In genomic region chr2:19654310-19655090, GRCh38 we compare ENCODE assay signal across 27 cellular contexts.
"Had no signal": no experiment of that assay in that cellular context is flagged by ENCODE, and none has a peak within 500 bp of the region (broad histone marks: within the 10 kb centered on the region; RNA-seq: fewer than 3 reads in every experiment).

No MANE protein-coding gene starts in this region.

- H3K27me3 ChIP-seq: ascending aorta, SJSA1 had no signal

- H3K4me1 ChIP-seq: ascending aorta had no signal

- H3K4me1 Mint-ChIP-seq: activated CD4-positive, alpha-beta T cell treated with anti-CD3 and anti-CD28 coated beads for 36 hours; activated naive CD4-positive, alpha-beta T cell treated with anti-CD3 and anti-CD28 coated beads, Interleukin-2, amount 50 U/mL, for 24 hours; activated naive CD8-positive, alpha-beta T cell treated with anti-CD3 and anti-CD28 coated beads, Interleukin-2, amount 10 ng/mL, durations not matched to agents 7 days and 5 days had no signal

- H3K27me3 Mint-ChIP-seq: activated CD4-positive, alpha-beta memory T cell treated with anti-CD3 and anti-CD28 coated beads for 36 hours; activated naive CD8-positive, alpha-beta T cell treated with anti-CD3 and anti-CD28 coated beads, Interleukin-2, amount 10 ng/mL, durations not matched to agents 7 days and 5 days had no signal

- H3K36me3 ChIP-seq: ascending aorta, SJSA1 had no signal

- H3K36me3 Mint-ChIP-seq: activated CD4-positive, alpha-beta memory T cell treated with anti-CD3 and anti-CD28 coated beads for 36 hours; activated naive CD4-positive, alpha-beta T cell treated with anti-CD3 and anti-CD28 coated beads, Interleukin-2, amount 50 U/mL, for 24 hours; activated naive CD8-positive, alpha-beta T cell treated with anti-CD3 and anti-CD28 coated beads, Interleukin-2, amount 10 ng/mL, durations not matched to agents 7 days and 5 days; WTC11 had no signal

- FAIRE-seq: K562, TTC549 had no signal

- H3K4me3 Mint-ChIP-seq: activated CD4-positive, alpha-beta memory T cell treated with anti-CD3 and anti-CD28 coated beads for 36 hours; activated CD4-positive, alpha-beta T cell treated with anti-CD3 and anti-CD28 coated beads for 36 hours; activated naive CD4-positive, alpha-beta T cell treated with anti-CD3 and anti-CD28 coated beads, Interleukin-2, amount 50 U/mL, for 24 hours; activated naive CD8-positive, alpha-beta T cell treated with anti-CD3 and anti-CD28 coated beads, Interleukin-2, amount 10 ng/mL, durations not matched to agents 7 days and 5 days; T-helper 1 cell treated with Interleukin-12 subunit alpha and Interleukin-12 subunit beta and Interleukin-4 antibody, amounts not matched to agents 30 μg/mL and 1 μg/mL, for 36 hours; T-helper 2 cell treated with Interferon-gamma antibody and Interleukin-4, amounts not matched to agents 5 μg/mL and 100 μg/mL, for 36 hours; WTC11 had no signal

- H3K9me3 Mint-ChIP-seq: activated CD4-positive, alpha-beta memory T cell treated with anti-CD3 and anti-CD28 coated beads for 36 hours; activated naive CD4-positive, alpha-beta T cell treated with anti-CD3 and anti-CD28 coated beads, Interleukin-2, amount 50 U/mL, for 24 hours; activated naive CD8-positive, alpha-beta T cell treated with anti-CD3 and anti-CD28 coated beads, Interleukin-2, amount 10 ng/mL, durations not matched to agents 7 days and 5 days; T-helper 1 cell treated with Interleukin-12 subunit alpha and Interleukin-12 subunit beta and Interleukin-4 antibody, amounts not matched to agents 30 μg/mL and 1 μg/mL, for 36 hours; T-helper 2 cell treated with Interferon-gamma antibody and Interleukin-4, amounts not matched to agents 5 μg/mL and 100 μg/mL, for 36 hours had no signal

- H3K27ac ChIP-seq: ascending aorta, SJSA1 had no signal

- ATAC-seq: activated CD4-positive, alpha-beta T cell treated with anti-CD3 and anti-CD28 coated beads for 36 hours; activated CD4-positive, CD25-positive, alpha-beta regulatory T cell treated with anti-CD3 and anti-CD28 coated beads, Interleukin-2, amount 50 U/mL, for 24 hours; K562; Panc1; WTC11 had no signal

- DNase-seq: activated CD4-positive, alpha-beta memory T cell treated with anti-CD3 and anti-CD28 coated beads for 36 hours; activated CD4-positive, alpha-beta T cell treated with anti-CD3 and anti-CD28 coated beads for 36 hours; activated CD4-positive, alpha-beta T cell treated with anti-CD3 and anti-CD28 coated beads, Interleukin-2, amount 50 U/mL, for 1 hour; activated CD8-positive, alpha-beta memory T cell treated with anti-CD3 and anti-CD28 coated beads, Interleukin-2, amount 50 U/mL, for 48 hours; activated effector memory CD4-positive, alpha-beta T cell treated with Interleukin-2 at 50 U/mL for 16 hours; activated naive CD8-positive, alpha-beta T cell treated with anti-CD3 and anti-CD28 coated beads, Interleukin-2, amount 10 ng/mL, durations not matched to agents 7 days and 5 days; activated T-cell treated with anti-CD3 and anti-CD28 coated beads, Interleukin-2, amount 50 U/mL, for 48 hours; amygdala; caudate nucleus; NCI-H1105; NCI-H1417 treated with DMSO at 0.1 percent for 48 hours; NCI-H1694; NCI-H2029; NCI-H345; NCI-H524 treated with DMSO at 0.1 percent for 48 hours; SHP77; SK-N-SH had no signal

- H3K4me3 ChIP-seq: ascending aorta, K562, SJSA1 had no signal

- H3K27ac Mint-ChIP-seq: activated CD4-positive, alpha-beta memory T cell treated with anti-CD3 and anti-CD28 coated beads for 36 hours; activated CD4-positive, alpha-beta T cell treated with anti-CD3 and anti-CD28 coated beads for 36 hours; activated naive CD4-positive, alpha-beta T cell treated with anti-CD3 and anti-CD28 coated beads, Interleukin-2, amount 50 U/mL, for 24 hours; activated naive CD8-positive, alpha-beta T cell treated with anti-CD3 and anti-CD28 coated beads, Interleukin-2, amount 10 ng/mL, durations not matched to agents 7 days and 5 days; T-helper 1 cell treated with Interleukin-12 subunit alpha and Interleukin-12 subunit beta and Interleukin-4 antibody, amounts not matched to agents 30 μg/mL and 1 μg/mL, for 36 hours; T-helper 2 cell treated with Interferon-gamma antibody and Interleukin-4, amounts not matched to agents 5 μg/mL and 100 μg/mL, for 36 hours; WTC11 had no signal
